Comparison of ENCODE assay signal across 1 cellular context in the genomic region with DNA sequence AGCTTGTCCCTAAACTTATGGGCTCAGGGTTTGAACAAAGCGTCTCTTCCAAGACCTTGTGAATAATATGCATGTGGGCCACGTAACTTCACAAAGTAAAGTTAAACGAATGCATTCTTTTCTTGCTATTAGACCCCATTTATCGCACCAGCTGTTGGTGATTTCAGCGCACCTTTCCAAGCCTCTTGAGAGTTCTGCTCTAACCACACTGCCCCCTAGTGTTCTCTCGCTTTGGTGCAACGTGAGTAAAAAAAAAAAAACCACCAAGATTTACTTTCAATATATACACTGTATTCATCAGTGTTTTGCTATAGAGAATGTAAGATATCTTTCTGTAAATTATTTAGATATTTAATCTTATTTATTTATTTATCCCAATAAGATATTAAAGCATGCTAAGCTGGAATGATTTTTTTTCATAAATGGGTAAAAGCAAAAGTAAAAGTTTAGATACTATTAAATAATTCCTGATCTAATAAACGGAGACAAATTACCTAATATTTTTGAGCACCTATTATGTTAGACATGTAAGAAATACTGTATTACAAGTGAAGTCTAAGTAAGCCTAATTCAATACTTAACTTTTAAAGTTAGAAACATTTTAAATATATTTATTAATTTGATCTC.
TF ChIP-seq lines count a peak whose summit lies in the region.

No MANE protein-coding gene starts in this region.

TF ChIP-seq in GM23338, 12 proteins besides CTCF, POLR2A, EP300 and RAD21 (continued from another document):
- TF ChIP-seq, protein P1, sequence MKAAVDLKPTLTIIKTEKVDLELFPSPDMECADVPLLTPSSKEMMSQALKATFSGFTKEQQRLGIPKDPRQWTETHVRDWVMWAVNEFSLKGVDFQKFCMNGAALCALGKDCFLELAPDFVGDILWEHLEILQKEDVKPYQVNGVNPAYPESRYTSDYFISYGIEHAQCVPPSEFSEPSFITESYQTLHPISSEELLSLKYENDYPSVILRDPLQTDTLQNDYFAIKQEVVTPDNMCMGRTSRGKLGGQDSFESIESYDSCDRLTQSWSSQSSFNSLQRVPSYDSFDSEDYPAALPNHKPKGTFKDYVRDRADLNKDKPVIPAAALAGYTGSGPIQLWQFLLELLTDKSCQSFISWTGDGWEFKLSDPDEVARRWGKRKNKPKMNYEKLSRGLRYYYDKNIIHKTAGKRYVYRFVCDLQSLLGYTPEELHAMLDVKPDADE (IDR thresholded peaks at IDR 0.05): no peak
- no peak for TF ChIP-seq NANOG (IDR thresholded peaks at IDR 0.05; ENCODE audit: borderline replicate concordance)
- no peak for TF ChIP-seq REST (IDR thresholded peaks at IDR 0.05; ENCODE audit: unreplicated experiment)
- no peak for TF ChIP-seq JUNB (IDR thresholded peaks at IDR 0.05; ENCODE audit: unreplicated experiment)
